In the genomic region with DNA sequence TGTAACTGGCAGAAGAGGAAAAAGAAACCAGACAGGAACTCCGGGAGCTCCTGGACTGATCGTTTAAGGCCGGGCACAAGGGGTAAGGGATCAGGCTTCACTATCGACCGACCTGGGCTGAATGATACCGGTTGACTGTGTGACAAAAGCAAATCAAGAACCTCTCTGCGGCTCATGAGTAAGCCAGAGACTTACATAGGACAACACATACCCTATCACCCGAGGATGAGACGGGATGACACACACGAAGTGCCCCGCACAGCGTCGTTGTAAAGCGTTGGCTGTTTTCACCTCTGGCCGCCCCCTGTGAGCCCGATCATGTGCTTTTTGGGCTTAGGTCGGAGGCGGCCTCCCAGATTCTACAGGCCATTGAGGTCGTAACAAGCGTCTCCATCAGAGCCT, we compare ENCODE assay signal across 1 cellular context.
TF ChIP-seq lines count a peak whose summit lies in the region.

No MANE protein-coding gene starts in this region.

TF ChIP-seq in GM23338, 12 proteins besides CTCF, POLR2A, EP300 and RAD21 (continued from another document):
- TF ChIP-seq, protein P1, sequence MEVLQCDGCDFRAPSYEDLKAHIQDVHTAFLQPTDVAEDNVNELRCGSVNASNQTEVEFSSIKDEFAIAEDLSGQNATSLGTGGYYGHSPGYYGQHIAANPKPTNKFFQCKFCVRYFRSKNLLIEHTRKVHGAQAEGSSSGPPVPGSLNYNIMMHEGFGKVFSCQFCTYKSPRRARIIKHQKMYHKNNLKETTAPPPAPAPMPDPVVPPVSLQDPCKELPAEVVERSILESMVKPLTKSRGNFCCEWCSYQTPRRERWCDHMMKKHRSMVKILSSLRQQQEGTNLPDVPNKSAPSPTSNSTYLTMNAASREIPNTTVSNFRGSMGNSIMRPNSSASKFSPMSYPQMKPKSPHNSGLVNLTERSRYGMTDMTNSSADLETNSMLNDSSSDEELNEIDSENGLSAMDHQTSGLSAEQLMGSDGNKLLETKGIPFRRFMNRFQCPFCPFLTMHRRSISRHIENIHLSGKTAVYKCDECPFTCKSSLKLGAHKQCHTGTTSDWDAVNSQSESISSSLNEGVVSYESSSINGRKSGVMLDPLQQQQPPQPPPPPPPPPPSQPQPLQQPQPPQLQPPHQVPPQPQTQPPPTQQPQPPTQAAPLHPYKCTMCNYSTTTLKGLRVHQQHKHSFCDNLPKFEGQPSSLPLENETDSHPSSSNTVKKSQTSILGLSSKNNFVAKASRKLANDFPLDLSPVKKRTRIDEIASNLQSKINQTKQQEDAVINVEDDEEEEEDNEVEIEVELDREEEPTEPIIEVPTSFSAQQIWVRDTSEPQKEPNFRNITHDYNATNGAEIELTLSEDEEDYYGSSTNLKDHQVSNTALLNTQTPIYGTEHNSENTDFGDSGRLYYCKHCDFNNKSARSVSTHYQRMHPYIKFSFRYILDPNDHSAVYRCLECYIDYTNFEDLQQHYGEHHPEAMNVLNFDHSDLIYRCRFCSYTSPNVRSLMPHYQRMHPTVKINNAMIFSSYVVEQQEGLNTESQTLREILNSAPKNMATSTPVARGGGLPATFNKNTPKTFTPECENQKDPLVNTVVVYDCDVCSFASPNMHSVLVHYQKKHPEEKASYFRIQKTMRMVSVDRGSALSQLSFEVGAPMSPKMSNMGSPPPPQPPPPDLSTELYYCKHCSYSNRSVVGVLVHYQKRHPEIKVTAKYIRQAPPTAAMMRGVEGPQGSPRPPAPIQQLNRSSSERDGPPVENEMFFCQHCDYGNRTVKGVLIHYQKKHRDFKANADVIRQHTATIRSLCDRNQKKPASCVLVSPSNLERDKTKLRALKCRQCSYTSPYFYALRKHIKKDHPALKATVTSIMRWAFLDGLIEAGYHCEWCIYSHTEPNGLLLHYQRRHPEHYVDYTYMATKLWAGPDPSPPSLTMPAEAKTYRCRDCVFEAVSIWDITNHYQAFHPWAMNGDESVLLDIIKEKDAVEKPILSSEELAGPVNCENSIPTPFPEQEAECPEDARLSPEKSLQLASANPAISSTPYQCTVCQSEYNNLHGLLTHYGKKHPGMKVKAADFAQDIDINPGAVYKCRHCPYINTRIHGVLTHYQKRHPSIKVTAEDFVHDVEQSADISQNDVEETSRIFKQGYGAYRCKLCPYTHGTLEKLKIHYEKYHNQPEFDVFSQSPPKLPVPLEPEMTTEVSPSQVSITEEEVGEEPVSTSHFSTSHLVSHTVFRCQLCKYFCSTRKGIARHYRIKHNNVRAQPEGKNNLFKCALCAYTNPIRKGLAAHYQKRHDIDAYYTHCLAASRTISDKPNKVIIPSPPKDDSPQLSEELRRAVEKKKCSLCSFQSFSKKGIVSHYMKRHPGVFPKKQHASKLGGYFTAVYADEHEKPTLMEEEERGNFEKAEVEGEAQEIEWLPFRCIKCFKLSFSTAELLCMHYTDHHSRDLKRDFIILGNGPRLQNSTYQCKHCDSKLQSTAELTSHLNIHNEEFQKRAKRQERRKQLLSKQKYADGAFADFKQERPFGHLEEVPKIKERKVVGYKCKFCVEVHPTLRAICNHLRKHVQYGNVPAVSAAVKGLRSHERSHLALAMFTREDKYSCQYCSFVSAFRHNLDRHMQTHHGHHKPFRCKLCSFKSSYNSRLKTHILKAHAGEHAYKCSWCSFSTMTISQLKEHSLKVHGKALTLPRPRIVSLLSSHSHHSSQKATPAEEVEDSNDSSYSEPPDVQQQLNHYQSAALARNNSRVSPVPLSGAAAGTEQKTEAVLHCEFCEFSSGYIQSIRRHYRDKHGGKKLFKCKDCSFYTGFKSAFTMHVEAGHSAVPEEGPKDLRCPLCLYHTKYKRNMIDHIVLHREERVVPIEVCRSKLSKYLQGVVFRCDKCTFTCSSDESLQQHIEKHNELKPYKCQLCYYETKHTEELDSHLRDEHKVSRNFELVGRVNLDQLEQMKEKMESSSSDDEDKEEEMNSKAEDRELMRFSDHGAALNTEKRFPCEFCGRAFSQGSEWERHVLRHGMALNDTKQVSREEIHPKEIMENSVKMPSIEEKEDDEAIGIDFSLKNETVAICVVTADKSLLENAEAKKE (CRISPR knock-in tag; IDR thresholded peaks at IDR 0.05): no peak
- no peak for TF ChIP-seq POLR2AphosphoS5 (IDR thresholded peaks at IDR 0.05; ENCODE audit: low read depth)
- no peak for TF ChIP-seq ZNF331 (CRISPR knock-in tag; IDR thresholded peaks at IDR 0.05; ENCODE audit: low read depth)
- TF ChIP-seq ZNF114 (CRISPR knock-in tag; IDR thresholded peaks at IDR 0.05): no peak
- TF ChIP-seq EZH2phosphoT487 (IDR thresholded peaks at IDR 0.05; ENCODE audit: unreplicated experiment): no peak
- TF ChIP-seq NANOG (IDR thresholded peaks at IDR 0.05; ENCODE audit: borderline replicate concordance): no peak
- TF ChIP-seq JUNB (IDR thresholded peaks at IDR 0.05; ENCODE audit: unreplicated experiment): no peak
- TF ChIP-seq STAT1 (IDR thresholded peaks at IDR 0.05; ENCODE audit: unreplicated experiment): no peak
TF ChIP-seq in GM23338: peak in this region for 0.
